ENCODE assay signal across 17 cellular contexts in genomic region chr6:158567152-158567551, GRCh38. TPM values are rescaled to one million over a fixed set of nuclear protein-coding genes. Genes with fewer than 3 reads are reported as not detected.
DNase-seq lines count a peak whose midpoint lies in the region; ATAC-seq, FAIRE-seq and TF ChIP-seq lines count a peak whose summit lies in the region.
"Had no signal": no experiment of that assay in that cellular context is flagged by ENCODE, and none has a peak within 500 bp of the region (broad histone marks: within the 10 kb centered on the region; RNA-seq: fewer than 3 reads in every experiment).

No MANE protein-coding gene starts in this region.

- H3K27ac ChIP-seq in BLaER1 (no peak overlapping the region), keratinocyte (ENCODE audit: control insufficient read depth, insufficient read depth, low read length) (no peak overlapping the region)
- H3K27ac ChIP-seq in CD4-positive, CD25-positive, alpha-beta regulatory T cell (ENCODE audit: insufficient read depth, low read length, poor library complexity, severe bottlenecking), result peak overlapping the region; percentile 73
- H3K27ac ChIP-seq: gastroesophageal sphincter, psoas muscle had no signal

- H2AFZ ChIP-seq in keratinocyte (ENCODE audit: control insufficient read depth, low read length), result no peak overlapping the region

- H3K36me3 Mint-ChIP-seq in CD4-positive, CD25-positive, alpha-beta regulatory T cell, result peaks cover 24% of the 10 kb centered on the region
- H3K36me3 Mint-ChIP-seq in activated T-helper 1 cell treated with anti-CD3 and anti-CD28 coated beads, Interleukin-12 subunit alpha, Interleukin-12 subunit beta, Interleukin-2, Interleukin-4 antibody, amounts not matched to agents 30 ng/mL and 10 ng/mL and 1 ng/mL, durations not matched to agents 14 hours and 24 hours and 36 hours (ENCODE audit: low read depth), result peaks cover 8% of the 10 kb centered on the region

- H3K9ac ChIP-seq in BLaER1 (no peak overlapping the region), keratinocyte (ENCODE audit: control insufficient read depth, extremely low read depth, insufficient read depth, low read length) (no peak overlapping the region)

- H3K4me2 ChIP-seq in BLaER1 (peak overlapping the region; percentile 87), keratinocyte (ENCODE audit: control insufficient read depth, extremely low read depth, insufficient read depth, low read depth, low read length) (peak overlapping the region; percentile 84)

- peak overlapping the region in 3 of 4 donors; percentile 78 to 84 (median 83) for H3K4me3 Mint-ChIP-seq in CD4-positive, CD25-positive, alpha-beta regulatory T cell
- H3K4me3 Mint-ChIP-seq in activated T-helper 1 cell treated with anti-CD3 and anti-CD28 coated beads, Interleukin-12 subunit alpha, Interleukin-12 subunit beta, Interleukin-2, Interleukin-4 antibody, amounts not matched to agents 30 ng/mL and 10 ng/mL and 1 ng/mL, durations not matched to agents 14 hours and 24 hours and 36 hours, result no peak overlapping the region

- no peaks in the 10 kb centered on the region for H3K27me3 Mint-ChIP-seq in CD4-positive, CD25-positive, alpha-beta regulatory T cell
- H3K27me3 Mint-ChIP-seq in activated T-helper 1 cell treated with anti-CD3 and anti-CD28 coated beads, Interleukin-12 subunit alpha, Interleukin-12 subunit beta, Interleukin-2, Interleukin-4 antibody, amounts not matched to agents 30 ng/mL and 10 ng/mL and 1 ng/mL, durations not matched to agents 14 hours and 24 hours and 36 hours (ENCODE audit: insufficient read depth), result no peaks in the 10 kb centered on the region

- no peaks in the 10 kb centered on the region for H3K9me3 Mint-ChIP-seq in CD4-positive, CD25-positive, alpha-beta regulatory T cell
- no peaks in the 10 kb centered on the region for H3K9me3 Mint-ChIP-seq in activated T-helper 1 cell treated with anti-CD3 and anti-CD28 coated beads, Interleukin-12 subunit alpha, Interleukin-12 subunit beta, Interleukin-2, Interleukin-4 antibody, amounts not matched to agents 30 ng/mL and 10 ng/mL and 1 ng/mL, durations not matched to agents 14 hours and 24 hours and 36 hours

- no peaks in the 10 kb centered on the region for H3K9me3 ChIP-seq in BLaER1
- no peaks in the 10 kb centered on the region for H3K9me3 ChIP-seq in CD4-positive, CD25-positive, alpha-beta regulatory T cell (ENCODE audit: control insufficient read depth in 2 of 2, low read length in 2 of 2)
- no peaks in the 10 kb centered on the region for H3K9me3 ChIP-seq in keratinocyte (ENCODE audit: control insufficient read depth, low read depth, low read length)
- H3K9me3 ChIP-seq: gastroesophageal sphincter, psoas muscle, spleen, upper lobe of left lung had no signal

- peaks cover 77% of the 10 kb centered on the region for H3K4me1 ChIP-seq in BLaER1
- H3K4me1 ChIP-seq in CD4-positive, CD25-positive, alpha-beta regulatory T cell (ENCODE audit: control insufficient read depth, insufficient read depth, low read length, poor library complexity, severe bottlenecking), result peaks cover 55% of the 10 kb centered on the region
- H3K4me1 ChIP-seq in keratinocyte (ENCODE audit: control insufficient read depth, extremely low read depth, insufficient read depth, low read length), result peaks cover 23% of the 10 kb centered on the region
- H3K4me1 ChIP-seq: psoas muscle had no signal

- no peak for ATAC-seq in CD4-positive, CD25-positive, alpha-beta regulatory T cell (ENCODE audit: low read depth in 2 of 2)
- ATAC-seq in GM21825 (IDR thresholded peaks at IDR 0.05; ENCODE audit: unreplicated experiment), result no peak
- ATAC-seq: gastroesophageal sphincter, psoas muscle had no signal

- H3K27me3 ChIP-seq in BLaER1, result no peaks in the 10 kb centered on the region
- no peaks in the 10 kb centered on the region for H3K27me3 ChIP-seq in CD4-positive, CD25-positive, alpha-beta regulatory T cell (ENCODE audit: control insufficient read depth, insufficient read depth, low read length)
- no peaks in the 10 kb centered on the region for H3K27me3 ChIP-seq in keratinocyte (ENCODE audit: control insufficient read depth, extremely low read depth, insufficient read depth, low read length)
- H3K27me3 ChIP-seq: gastroesophageal sphincter, spleen, upper lobe of left lung had no signal

- peak overlapping the region; percentile 92 to 98 (median 96) for H3K27ac Mint-ChIP-seq in CD4-positive, CD25-positive, alpha-beta regulatory T cell
- H3K27ac Mint-ChIP-seq in activated T-helper 1 cell treated with anti-CD3 and anti-CD28 coated beads, Interleukin-12 subunit alpha, Interleukin-12 subunit beta, Interleukin-2, Interleukin-4 antibody, amounts not matched to agents 30 ng/mL and 10 ng/mL and 1 ng/mL, durations not matched to agents 14 hours and 24 hours and 36 hours, result peak overlapping the region; percentile 80

- no peak for TF ChIP-seq CTCF in keratinocyte (optimal IDR thresholded peaks at IDR 0.05 in 1 of 3, IDR thresholded peaks at IDR 0.05 in 1 of 3, conservative IDR thresholded peaks at IDR 0.05 in 1 of 3; ENCODE audit: extremely low read depth in 1 of 3, insufficient read depth in 2 of 3, low read length in 3 of 3)

- H3K36me3 ChIP-seq in BLaER1 (no peaks in the 10 kb centered on the region), keratinocyte (ENCODE audit: control insufficient read depth in 2 of 2, extremely low read depth in 1 of 2, insufficient read depth in 2 of 2, low read length in 2 of 2) (peaks cover 5 to 18% of the 10 kb centered on the region in 2 experiments)
- no peaks in the 10 kb centered on the region for H3K36me3 ChIP-seq in CD4-positive, CD25-positive, alpha-beta regulatory T cell (ENCODE audit: control insufficient read depth, insufficient read depth, low read length)
- H3K36me3 ChIP-seq: gastroesophageal sphincter, upper lobe of left lung had no signal

- H3K9me1 ChIP-seq in keratinocyte (ENCODE audit: control insufficient read depth, extremely low read depth, insufficient read depth, low read length), result peaks cover 2% of the 10 kb centered on the region

- H3K79me2 ChIP-seq in keratinocyte (ENCODE audit: control insufficient read depth, insufficient read depth, low read length), result peaks cover 89% of the 10 kb centered on the region

- no peak for FAIRE-seq in keratinocyte (lab: Jason Lieb, UNC)

- H4K20me1 ChIP-seq in BLaER1, result peaks cover 78% of the 10 kb centered on the region
- peaks cover 9% of the 10 kb centered on the region for H4K20me1 ChIP-seq in keratinocyte (ENCODE audit: control insufficient read depth, extremely low read depth, insufficient read depth, low read length)

- dilution Hi-C loops in keratinocyte (cut with MboI; ENCODE audit: extremely low pct_ligation_motif_present, low sequenced_read_pairs), result no loop called here

- intact Hi-C loops in activated T-helper 1 cell treated with anti-CD3 and anti-CD28 coated beads, Interleukin-12 subunit alpha, Interleukin-12 subunit beta, Interleukin-2, Interleukin-4 antibody, amounts not matched to agents 30 ng/mL and 10 ng/mL and 1 ng/mL, durations not matched to agents 14 hours and 24 hours and 36 hours (cut with micrococcal nuclease), result no loop called here

- H3K4me3 ChIP-seq in BLaER1 (no peak overlapping the region), keratinocyte (ENCODE audit: control insufficient read depth in 2 of 3, extremely low read depth in 1 of 3, insufficient read depth in 2 of 3, low read depth in 1 of 3, low read length in 3 of 3) (no peak overlapping the region)
- H3K4me3 ChIP-seq in CD4-positive, CD25-positive, alpha-beta regulatory T cell (ENCODE audit: low read depth, low read length), result peak overlapping the region; percentile 49
- H3K4me3 ChIP-seq: gastroesophageal sphincter, psoas muscle, upper lobe of left lung had no signal

- peaks cover 15 to 86% (median 60%) of the 10 kb centered on the region in 4 donors for H3K4me1 Mint-ChIP-seq in CD4-positive, CD25-positive, alpha-beta regulatory T cell
- peaks cover 54% of the 10 kb centered on the region for H3K4me1 Mint-ChIP-seq in activated T-helper 1 cell treated with anti-CD3 and anti-CD28 coated beads, Interleukin-12 subunit alpha, Interleukin-12 subunit beta, Interleukin-2, Interleukin-4 antibody, amounts not matched to agents 30 ng/mL and 10 ng/mL and 1 ng/mL, durations not matched to agents 14 hours and 24 hours and 36 hours (ENCODE audit: low read depth)

- DNase-seq in CD4-positive, CD25-positive, alpha-beta regulatory T cell, result no peak
- DNase-seq in activated T-helper 1 cell treated with anti-CD3 and anti-CD28 coated beads, Interleukin-12 subunit alpha, Interleukin-12 subunit beta, Interleukin-2, Interleukin-4 antibody, amounts not matched to agents 30 ng/mL and 10 ng/mL and 1 ng/mL, durations not matched to agents 14 hours and 24 hours and 36 hours (ENCODE audit: low spot score), result no peak
- no peak for DNase-seq in keratinocyte (ENCODE audit: low read depth, low spot score)
- DNase-seq in CD1c-positive myeloid dendritic cell (ENCODE audit: extremely low spot score), result no peak
- DNase-seq in KG1 (lab: John Stamatoyannopoulos, UW), result no peak
- no peak for DNase-seq in NCI-H2196 treated with DMSO at 0.1 percent for 48 hours (lab: John Stamatoyannopoulos, UW; ENCODE audit: unreplicated experiment)
- DNase-seq: cortex of kidney, IMR-90, NCI-H2029 treated with DMSO at 0.1 percent for 48 hours, NCI-H524, Right ventricle myocardium superior, spleen, upper lobe of left lung had no signal

RNA-seq across cellular contexts. Expression of gene TMEM181, which starts 7.3 kb away (rescaled TPM):
- total RNA-seq in CD4-positive, CD25-positive, alpha-beta regulatory T cell, result 21.2 TPM
- 1 to 10 TPM; 4.9 to 5.7 (median 5.5) TPM for polyA plus RNA-seq in CD4-positive, CD25-positive, alpha-beta regulatory T cell
- 17.0 and 17.7 TPM in 2 replicates for total RNA-seq in activated T-helper 1 cell treated with anti-CD3 and anti-CD28 coated beads, Interleukin-12 subunit alpha, Interleukin-12 subunit beta, Interleukin-2, Interleukin-4 antibody, amounts not matched to agents 30 ng/mL and 10 ng/mL and 1 ng/mL, durations not matched to agents 14 hours and 24 hours and 36 hours
- polyA plus RNA-seq in keratinocyte, result 25.0 to 31.9 TPM (median 25.0 TPM) in 3 replicates
- polyA plus RNA-seq in keratinocyte (2011; ENCODE audit: low read depth), result 15.7 TPM
- 11.5 and 19.4 TPM in 2 replicates for polyA plus RNA-seq in keratinocyte (2011; cell fraction: cytosol; rRNA removed)
- 42.8 and 55.0 TPM in 2 replicates for polyA plus RNA-seq in keratinocyte (2011; cell fraction: nucleus; rRNA removed)
- polyA plus RNA-seq in keratinocyte (2012; ENCODE audit: low replicate concordance), result 14.8 and 20.2 TPM in 2 replicates
- polyA minus RNA-seq in keratinocyte, result 15.0 to 26.6 TPM (median 23.6 TPM) in 3 replicates
- polyA minus RNA-seq in keratinocyte (2011; cell fraction: cytosol; rRNA and poly(A)+ RNA removed), result 16.1 TPM
- 30.9 and 52.6 TPM in 2 replicates for polyA minus RNA-seq in keratinocyte (2011; cell fraction: nucleus; rRNA and poly(A)+ RNA removed)
